Comparison of ENCODE assay signal across 20 cellular contexts in the genomic region with DNA sequence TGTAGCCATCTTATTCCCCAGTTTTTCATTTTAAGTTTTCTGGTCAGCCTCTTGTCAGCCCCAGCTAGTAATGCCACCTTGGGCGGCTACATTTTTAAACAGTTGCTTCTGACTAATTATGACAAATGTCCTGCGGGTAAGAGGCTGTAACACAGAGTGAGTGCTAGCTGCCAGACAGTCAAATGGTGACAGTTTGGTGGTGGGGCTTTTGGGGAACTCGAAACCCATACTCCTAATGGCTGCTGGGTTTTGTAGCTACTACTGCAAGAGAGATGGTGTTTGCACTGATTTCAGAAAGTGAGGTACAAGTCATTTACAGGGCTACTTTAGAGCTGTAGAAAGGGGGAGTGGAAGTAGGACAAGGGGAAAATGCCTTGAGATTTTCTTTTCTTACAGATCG. TPM values are rescaled to one million over a fixed set of nuclear protein-coding genes. Genes with fewer than 3 reads are reported as not detected.
DNase-seq lines count a peak whose midpoint lies in the region; ATAC-seq and TF ChIP-seq lines count a peak whose summit lies in the region.
"Had no signal": no experiment of that assay in that cellular context is flagged by ENCODE, and none has a peak within 500 bp of the region (broad histone marks: within the 10 kb centered on the region; RNA-seq: fewer than 3 reads in every experiment).

No MANE protein-coding gene starts in this region.

- BruUV-seq in MCF 10A (replicated peaks; lab: Mats Ljungman, UMichigan), result no TSS peak

- intact Hi-C loops in activated CD4-positive, alpha-beta T cell treated with anti-CD3 and anti-CD28 coated beads for 36 hours (cut with DNase I, micrococcal nuclease), result no loop called here
- intact Hi-C loops in MCF 10A (cut with micrococcal nuclease) (no loop called here), breast epithelium (cut with DNase I; ENCODE audit: low total_unique reads) (no loop called here)

- peaks cover 66% of the 10 kb centered on the region for H3K36me3 Mint-ChIP-seq in activated CD4-positive, alpha-beta T cell treated with anti-CD3 and anti-CD28 coated beads for 36 hours (ENCODE audit: low read depth)
- peaks cover 79% of the 10 kb centered on the region for H3K36me3 Mint-ChIP-seq in MCF 10A (ENCODE audit: insufficient read depth, unreplicated experiment)
- H3K36me3 Mint-ChIP-seq in endothelial cell (ENCODE audit: low read depth, unreplicated experiment), result peaks cover 38% of the 10 kb centered on the region

- TF ChIP-seq CTCF in MCF 10A (IDR thresholded peaks at IDR 0.05; ENCODE audit: unreplicated experiment), result no peak
- no peak for TF ChIP-seq CTCF in breast epithelium (IDR thresholded peaks at IDR 0.05)
- TF ChIP-seq CTCF in endothelial cell (IDR thresholded peaks at IDR 0.05; ENCODE audit: unreplicated experiment), result no peak

- no peaks in the 10 kb centered on the region for H3K9me3 ChIP-seq in breast epithelium
- H3K9me3 ChIP-seq: Peyer's patch had no signal

- ATAC-seq in activated CD4-positive, alpha-beta T cell treated with anti-CD3 and anti-CD28 coated beads for 36 hours, result peak; percentile 63
- no peak for ATAC-seq in HG02763 (IDR thresholded peaks at IDR 0.05; ENCODE audit: unreplicated experiment)

- H3K27me3 ChIP-seq in breast epithelium, result no peaks in the 10 kb centered on the region
- H3K27me3 ChIP-seq: BLaER1, Peyer's patch had no signal

- no peak overlapping the region for H3K4me3 Mint-ChIP-seq in activated CD4-positive, alpha-beta T cell treated with anti-CD3 and anti-CD28 coated beads for 36 hours
- H3K4me3 Mint-ChIP-seq in MCF 10A (ENCODE audit: unreplicated experiment) (no peak overlapping the region), endothelial cell (ENCODE audit: unreplicated experiment) (peak overlapping the region; percentile 59)
- H3K4me3 Mint-ChIP-seq: HFFc6 had no signal

- no peak for DNase-seq in activated CD4-positive, alpha-beta T cell treated with anti-CD3 and anti-CD28 coated beads for 36 hours
- DNase-seq in activated CD4-positive, alpha-beta T cell treated with anti-CD3 and anti-CD28 coated beads, Interleukin-2, amount 50 U/mL, for 4 hours, result no peak
- no peak for DNase-seq in MCF 10A (ENCODE audit: unreplicated experiment)
- DNase-seq in breast epithelium (ENCODE audit: low spot score in 2 of 2), result no peak
- DNase-seq in endothelial cell (ENCODE audit: low spot score), result no peak
- DNase-seq in epidermal melanocyte (ENCODE audit: insufficient read length, low spot score), result no peak
- DNase-seq in NCI-H2107 treated with DMSO at 0.1 percent for 48 hours (lab: John Stamatoyannopoulos, UW; ENCODE audit: unreplicated experiment), result no peak
- DNase-seq: 8988T, DMS 273 treated with DMSO at 0.1 percent for 48 hours, GM23248, HFFc6, KG1, NCI-H1417, NCI-H1930, NCI-H2171 treated with DMSO at 0.1 percent for 48 hours, NCI-H82, Peyer's patch, SHP77 treated with DMSO at 0.1 percent for 48 hours had no signal

- no peaks in the 10 kb centered on the region for H3K27me3 Mint-ChIP-seq in activated CD4-positive, alpha-beta T cell treated with anti-CD3 and anti-CD28 coated beads for 36 hours
- H3K27me3 Mint-ChIP-seq in MCF 10A (ENCODE audit: insufficient read depth, unreplicated experiment) (no peaks in the 10 kb centered on the region), endothelial cell (ENCODE audit: unreplicated experiment) (peaks cover 5% of the 10 kb centered on the region)

- H3K27ac Mint-ChIP-seq in activated CD4-positive, alpha-beta T cell treated with anti-CD3 and anti-CD28 coated beads for 36 hours, result peak overlapping the region; percentile 38
- H3K27ac Mint-ChIP-seq in MCF 10A (ENCODE audit: low read depth, unreplicated experiment) (peak overlapping the region; percentile 51), endothelial cell (ENCODE audit: unreplicated experiment) (no peak overlapping the region)
- H3K27ac Mint-ChIP-seq: HFFc6 had no signal

- H3K27ac ChIP-seq in breast epithelium, result no peak overlapping the region
- H3K27ac ChIP-seq: BLaER1, GM23248, Peyer's patch had no signal

- H3K9me3 Mint-ChIP-seq in activated CD4-positive, alpha-beta T cell treated with anti-CD3 and anti-CD28 coated beads for 36 hours (ENCODE audit: low read depth), result no peaks in the 10 kb centered on the region
- H3K9me3 Mint-ChIP-seq in MCF 10A (ENCODE audit: unreplicated experiment), result peaks cover 19% of the 10 kb centered on the region
- no peaks in the 10 kb centered on the region for H3K9me3 Mint-ChIP-seq in endothelial cell (ENCODE audit: unreplicated experiment)
- H3K9me3 Mint-ChIP-seq: HFFc6 had no signal

- no peaks in the 10 kb centered on the region for H3K4me1 ChIP-seq in breast epithelium
- H3K4me1 ChIP-seq: Peyer's patch had no signal

- POLR2A ChIA-PET in activated CD4-positive, alpha-beta T cell treated with anti-CD3 and anti-CD28 coated beads for 36 hours (lab: Charles Lee), result interaction anchor here (0.5 kb wide), 1 partner anchor 65 kb away, joined by 3 read pairs; no protein-coding TSS in a partner anchor
- POLR2A ChIA-PET in MCF 10A (lab: Yijun Ruan, JAX), result interaction anchor here (1.1 to 1.8 kb wide), 3 partner anchors 15 to 48 kb away, joined by 3 to 9 read pairs (median 6); a partner anchor contains a TSS

- no peaks in the 10 kb centered on the region for H3K36me3 ChIP-seq in breast epithelium

- CTCF ChIA-PET in activated CD4-positive, alpha-beta T cell treated with anti-CD3 and anti-CD28 coated beads for 36 hours (lab: Charles Lee), result interaction anchor here (0.7 to 1.6 kb wide), 7 partner anchors 13 to 761 kb away, joined by 3 to 7 read pairs (median 4); no protein-coding TSS in a partner anchor
- CTCF ChIA-PET in MCF 10A (lab: Yijun Ruan, JAX), result interaction anchor here (0.7 to 8.3 kb wide), 7 partner anchors 9 to 412 kb away, joined by 3 to 90 read pairs (median 5); no protein-coding TSS in a partner anchor

- H3K4me3 ChIP-seq in breast epithelium, result no peak overlapping the region
- H3K4me3 ChIP-seq: BLaER1, GM23248, Peyer's patch had no signal

- H3K4me1 Mint-ChIP-seq in activated CD4-positive, alpha-beta T cell treated with anti-CD3 and anti-CD28 coated beads for 36 hours, result peaks cover 13% of the 10 kb centered on the region
- H3K4me1 Mint-ChIP-seq in MCF 10A (ENCODE audit: insufficient read depth, unreplicated experiment), result peaks cover 11% of the 10 kb centered on the region
- no peaks in the 10 kb centered on the region for H3K4me1 Mint-ChIP-seq in endothelial cell (ENCODE audit: unreplicated experiment)

- TF ChIP-seq POLR2A in breast epithelium (IDR thresholded peaks at IDR 0.05), result no peak

RNA-seq across cellular contexts. Expression of a gene that starts 48.2 kb away (rescaled TPM):
- 10 to 100 TPM; 26.1 to 40.1 TPM for total RNA-seq in activated CD4-positive, alpha-beta T cell treated with anti-CD3 and anti-CD28 coated beads for 36 hours
- total RNA-seq in MCF 10A (2022) (14.6 and 15.0 TPM in 2 replicates), breast epithelium (10 to 100 TPM; 24.3 to 36.3 (median 26.2) TPM), endothelial cell (ENCODE audit: unreplicated experiment) (21.0 TPM)
